ENCODE assay signal across 1 cellular context in the genomic region with DNA sequence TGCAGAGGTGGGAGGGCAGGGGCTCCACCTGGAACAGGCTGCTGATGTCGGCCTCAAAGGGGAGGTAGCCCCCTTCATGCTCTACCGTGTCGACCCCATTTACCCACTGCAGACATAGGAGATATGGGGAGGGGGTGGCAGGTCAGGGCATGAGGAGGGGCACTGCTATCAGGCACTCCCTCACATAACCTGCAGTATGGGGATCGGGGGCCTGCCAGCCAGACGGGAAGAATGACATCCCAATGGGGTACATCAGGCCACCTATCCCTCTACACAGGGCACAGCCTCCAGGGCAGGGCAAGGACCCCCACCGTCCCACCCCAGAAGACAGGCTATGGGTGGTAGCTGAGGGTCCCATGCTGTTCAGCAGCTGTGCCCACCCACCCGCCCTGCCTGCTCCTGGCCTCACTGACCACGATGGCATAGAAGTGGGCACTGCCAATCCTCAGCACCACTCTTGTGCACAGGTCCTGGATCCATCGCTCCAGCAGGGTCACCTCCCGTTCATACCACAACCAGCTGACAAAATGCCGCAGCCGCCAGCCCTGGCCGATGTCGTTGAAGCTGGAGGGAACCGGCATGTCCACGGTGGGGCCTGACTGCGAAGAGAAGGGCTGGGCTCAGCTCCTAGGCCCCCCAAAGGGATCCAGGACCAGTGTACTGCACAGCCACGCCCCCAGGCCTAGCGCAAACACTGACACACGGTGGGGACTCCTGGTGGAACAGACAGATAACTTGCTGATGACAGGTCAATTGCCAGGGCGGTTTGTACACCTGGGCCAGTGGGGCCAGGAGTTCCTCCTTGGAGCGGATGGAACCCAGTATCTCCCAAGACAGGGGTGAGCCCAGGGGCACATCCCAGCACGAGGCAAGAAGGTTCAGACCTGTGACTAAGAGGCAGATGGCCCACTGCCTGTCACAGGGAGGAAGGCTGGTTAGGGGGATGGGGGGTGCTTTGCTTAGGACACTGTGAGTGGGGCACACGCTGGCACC.
TF ChIP-seq lines count a peak whose summit lies in the region.

No MANE protein-coding gene starts in this region.

TF ChIP-seq in neural cell, 6 proteins besides CTCF, POLR2A, EP300 and RAD21:
- TF ChIP-seq SMC3 (conservative IDR thresholded peaks at IDR 0.05; ENCODE audit: poor library complexity) (no peak), REST (IDR thresholded peaks at IDR 0.05; ENCODE audit: borderline replicate concordance) (no peak), TAF1 (IDR thresholded peaks at IDR 0.05; ENCODE audit: low read depth) (no peak), EZH2 (IDR thresholded peaks at IDR 0.05; ENCODE audit: borderline replicate concordance, insufficient read depth, low read length, poor library complexity, severe bottlenecking) (no peak), MXI1 (conservative IDR thresholded peaks at IDR 0.05; ENCODE audit: poor library complexity, severe bottlenecking) (no peak), POLR2AphosphoS5 (IDR thresholded peaks at IDR 0.05) (no peak)
